In the genomic region with DNA sequence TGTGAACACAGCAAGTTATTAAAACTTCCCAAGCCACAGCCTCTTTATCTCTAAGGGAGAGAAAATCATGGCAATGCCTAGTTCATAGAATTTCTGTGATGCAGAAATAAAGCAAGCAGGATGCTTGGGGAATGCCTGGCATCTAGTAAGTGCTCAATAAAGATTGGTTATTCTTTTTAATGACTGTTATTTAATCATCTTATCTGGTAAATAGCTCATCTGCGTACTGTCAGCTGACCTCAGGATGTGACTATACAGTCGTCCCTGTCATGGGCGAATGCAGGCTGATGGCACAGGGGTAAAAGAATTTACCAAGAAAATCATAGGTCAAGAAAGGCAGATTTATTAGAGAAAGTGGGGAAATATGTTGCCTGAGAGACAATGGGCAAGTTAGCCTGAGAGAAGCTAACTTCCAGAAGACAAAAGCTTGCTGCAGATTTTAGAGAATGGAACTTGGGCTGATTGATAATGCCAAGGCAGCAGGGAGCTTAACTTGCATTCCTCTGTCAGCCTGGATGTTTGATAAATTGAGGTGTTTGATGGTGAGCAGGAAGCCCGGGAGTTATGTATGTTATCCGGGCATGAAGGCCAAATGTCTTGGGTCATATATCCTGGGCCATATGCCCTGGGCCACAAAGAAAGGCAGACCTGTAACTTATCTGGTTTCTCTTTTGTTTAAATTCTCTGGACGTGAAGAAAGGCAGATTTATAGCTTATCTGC, we compare ENCODE assay signal across 16 cellular contexts.
A peak's percentile ranks its signal among the peaks of the same experiment; 100 is the strongest.
DNase-seq lines count a peak whose midpoint lies in the region; ATAC-seq and TF ChIP-seq lines count a peak whose summit lies in the region.
"Had no signal": no experiment of that assay in that cellular context is flagged by ENCODE, and none has a peak within 500 bp of the region (broad histone marks: within the 10 kb centered on the region; RNA-seq: fewer than 3 reads in every experiment).

No MANE protein-coding gene starts in this region.

- no peak for ATAC-seq in RWPE2 (ENCODE audit: low read depth)
- ATAC-seq: right lobe of liver had no signal

- no peak overlapping the region for H3K4me2 ChIP-seq in trophoblast cell (ENCODE audit: low read length)

- H3K9me3 ChIP-seq in RWPE2 (ENCODE audit: severe bottlenecking): no peaks in the 10 kb centered on the region
- H3K9me3 ChIP-seq in trophoblast cell (ENCODE audit: insufficient read depth, low read depth, low read length): no peaks in the 10 kb centered on the region
- H3K9me3 ChIP-seq in HAP-1: no peaks in the 10 kb centered on the region
- H3K9me3 ChIP-seq: neutrophil, right lobe of liver had no signal

- H3K36me3 ChIP-seq in RWPE2 (ENCODE audit: low read depth) (no peaks in the 10 kb centered on the region), trophoblast cell (ENCODE audit: control insufficient read depth in 1 of 2, insufficient read depth in 2 of 2, low read length in 2 of 2) (peaks cover 0 to 2% of the 10 kb centered on the region in 2 experiments), HAP-1 (replicated peaks) (no peaks in the 10 kb centered on the region)
- H3K36me3 ChIP-seq: neutrophil, right lobe of liver had no signal

- peaks cover 20% of the 10 kb centered on the region for H3K79me2 ChIP-seq in trophoblast cell (ENCODE audit: control insufficient read depth, insufficient read depth, low read length, poor library complexity)

- no peak overlapping the region for H2AK5ac ChIP-seq in trophoblast cell (ENCODE audit: low read length)

- H3K4me1 ChIP-seq in RWPE2 (ENCODE audit: insufficient read depth, poor library complexity, severe bottlenecking) (peaks cover 51% of the 10 kb centered on the region), trophoblast cell (ENCODE audit: control insufficient read depth in 1 of 2, insufficient read depth in 2 of 2, low read length in 2 of 2) (peaks cover 42 to 53% of the 10 kb centered on the region in 2 experiments), HAP-1 (no peaks in the 10 kb centered on the region)

- H2BK12ac ChIP-seq in trophoblast cell (ENCODE audit: low read length): peak overlapping the region; percentile 23

- H4K91ac ChIP-seq in trophoblast cell (ENCODE audit: low read depth, low read length): peak overlapping the region; percentile 99

- H3K4ac ChIP-seq in trophoblast cell (ENCODE audit: low read depth, low read length): peak overlapping the region; percentile 29

- no peak overlapping the region for H4K12ac ChIP-seq in trophoblast cell (ENCODE audit: low read depth, low read length)

- H2BK120ac ChIP-seq in trophoblast cell (ENCODE audit: insufficient read depth, low read length, poor library complexity): peak overlapping the region; percentile 87

- in situ Hi-C loops in HAP-1 (cut with MboI; ENCODE audit: low sequenced_read_pairs): no loop called here

- peaks cover 60% of the 10 kb centered on the region for H3K79me1 ChIP-seq in trophoblast cell (ENCODE audit: low read length)

- peak overlapping the region; percentile 47 for H4K8ac ChIP-seq in trophoblast cell (ENCODE audit: low read depth, low read length)

- peak overlapping the region; percentile 90 for H3K27ac ChIP-seq in RWPE2 (ENCODE audit: poor library complexity, severe bottlenecking)
- H3K27ac ChIP-seq in trophoblast cell (ENCODE audit: low read depth, low read length): peak overlapping the region; percentile 98
- H3K27ac ChIP-seq: neutrophil, right lobe of liver had no signal

- H3K9ac ChIP-seq in trophoblast cell (ENCODE audit: low read length): no peak overlapping the region

- TF ChIP-seq CTCF in RWPE2 (IDR thresholded peaks at IDR 0.05; ENCODE audit: poor library complexity, severe bottlenecking) (no peak), fibroblast of villous mesenchyme (IDR thresholded peaks at IDR 0.05; ENCODE audit: insufficient read depth, low read depth, low read length) (no peak)

- H3K4me3 ChIP-seq in RWPE2 (ENCODE audit: severe bottlenecking) (no peak overlapping the region), fibroblast of villous mesenchyme (ENCODE audit: low read depth, low read length) (no peak overlapping the region), trophoblast cell (ENCODE audit: low read depth, low read length) (no peak overlapping the region), HAP-1 (no peak overlapping the region)
- H3K4me3 ChIP-seq: lung, right lobe of liver had no signal

- H2BK5ac ChIP-seq in trophoblast cell (ENCODE audit: low read depth, low read length, poor library complexity): peak overlapping the region; percentile 90

- DNase-seq in ELR (ENCODE audit: low read depth) (peak; percentile 56), RWPE2 (ENCODE audit: low spot score) (no peak), fibroblast of villous mesenchyme (ENCODE audit: low read depth) (peak; percentile 33), trophoblast cell (no peak), RKO (ENCODE audit: low spot score) (no peak), HAP-1 (ENCODE audit: low spot score in 2 of 2) (no peak), NCI-H1436 treated with DMSO at 0.1 percent for 48 hours (lab: John Stamatoyannopoulos, UW) (no peak)
- DNase-seq in activated CD4-positive, alpha-beta T cell treated with anti-CD3 and anti-CD28 coated beads, Interleukin-2, amount 50 U/mL, for 48 hours: no peak
- DNase-seq: H7; MM.1S; NCI-H2081 treated with DMSO at 0.1 percent for 48 hours; NCI-H526 treated with DMSO at 0.1 percent for 48 hours; right lobe of liver; stimulated activated CD4-positive, alpha-beta T cell treated with anti-CD3 and anti-CD28 coated beads, Interleukin-2, amount 100 ng/mL, for 24 hours had no signal

- no peak overlapping the region for H2AFZ ChIP-seq in trophoblast cell (ENCODE audit: insufficient read depth, low read length, poor library complexity)

- H3K18ac ChIP-seq in trophoblast cell (ENCODE audit: low read length): no peak overlapping the region

- H3K27me3 ChIP-seq in RWPE2 (ENCODE audit: insufficient read depth, poor library complexity, severe bottlenecking) (no peaks in the 10 kb centered on the region), trophoblast cell (ENCODE audit: insufficient read depth, low read length) (no peaks in the 10 kb centered on the region), HAP-1 (ENCODE audit: low read depth) (no peaks in the 10 kb centered on the region)
- H3K27me3 ChIP-seq: right lobe of liver had no signal

- WGBS in trophoblast cell (ENCODE audit: extremely low coverage, insufficient coverage, insufficient read length): no CpG with 5 or more reads among the region's 6 CpGs

- H3K14ac ChIP-seq in trophoblast cell (ENCODE audit: low read length): no peak overlapping the region

- no peak overlapping the region for H3K23ac ChIP-seq in trophoblast cell (ENCODE audit: low read length)

Comparison
In these comparisons a context has a peak if more than half of its experiments do, and no peak if none do; other contexts are left out.
1. DNase-seq: peak in ELR (single experiment) and fibroblast of villous mesenchyme (single experiment); none in RWPE2 (single experiment), trophoblast cell (0 of 2), activated CD4-positive, alpha-beta T cell treated with anti-CD3 and anti-CD28 coated beads, Interleukin-2, amount 50 U/mL, for 48 hours (0 of 2), RKO (single experiment), HAP-1 (0 of 2) and NCI-H1436 treated with DMSO at 0.1 percent for 48 hours (single experiment).